Comparison of ENCODE assay signal across 22 cellular contexts in the genomic region with DNA sequence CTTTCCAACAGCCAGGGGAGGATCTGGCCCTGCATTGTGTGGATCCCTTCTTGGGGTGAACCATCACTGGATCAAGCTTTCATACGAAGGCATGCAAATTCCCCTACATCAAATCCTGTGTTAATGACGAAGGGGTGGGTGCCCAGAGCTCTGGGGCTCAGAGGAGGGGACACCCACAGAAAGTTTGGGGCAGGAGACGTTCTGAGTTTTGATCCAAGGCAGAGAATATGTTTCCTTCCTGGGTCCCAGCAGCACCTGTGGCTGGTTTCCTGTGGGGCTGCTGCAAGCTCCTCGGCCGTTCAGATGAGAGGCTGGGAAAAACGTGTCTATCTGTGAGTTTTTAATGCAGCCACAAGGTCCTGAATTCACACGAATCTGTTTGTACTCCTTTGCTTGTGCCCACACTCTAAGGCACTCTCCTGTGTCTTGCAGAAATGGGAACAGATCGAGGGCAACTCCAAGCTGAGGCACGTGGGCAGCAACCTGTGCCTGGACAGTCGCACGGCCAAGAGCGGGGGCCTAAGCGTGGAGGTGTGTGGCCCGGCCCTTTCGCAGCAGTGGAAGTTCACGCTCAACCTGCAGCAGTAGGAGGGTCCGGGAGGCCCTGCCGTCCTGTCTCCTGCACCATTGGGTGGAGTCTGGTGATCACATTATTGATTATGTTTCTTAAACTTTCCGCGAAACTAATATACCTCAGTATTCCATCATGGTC.
DNase-seq lines count a peak whose midpoint lies in the region; ATAC-seq, FAIRE-seq and TF ChIP-seq lines count a peak whose summit lies in the region.
"Had no signal": no experiment of that assay in that cellular context is flagged by ENCODE, and none has a peak within 500 bp of the region (broad histone marks: within the 10 kb centered on the region; RNA-seq: fewer than 3 reads in every experiment).

No MANE protein-coding gene starts in this region.

- no peak for TF ChIP-seq POLR2A in esophagus muscularis mucosa (IDR thresholded peaks at IDR 0.05; ENCODE audit: low read depth)

- no peak for DNase-seq in T-helper 2 cell treated with Interferon-gamma antibody and Interleukin-4, amounts not matched to agents 5 μg/mL and 100 μg/mL, for 36 hours (ENCODE audit: low spot score)
- no peak for DNase-seq in T-helper 2 cell
- DNase-seq in CD8-positive, alpha-beta T cell = no peak
- DNase-seq in activated CD4-positive, alpha-beta memory T cell treated with anti-CD3 and anti-CD28 coated beads for 36 hours = peak; percentile 6
- DNase-seq in naive B cell = no peak
- no peak for DNase-seq in esophagus muscularis mucosa (ENCODE audit: extremely low spot score)
- DNase-seq in small intestine = no peak
- DNase-seq: brain microvascular endothelial cell; cortex of kidney; GF-D8; NCI-H1436 treated with DMSO at 0.1 percent for 48 hours; NCI-H748 treated with DMSO at 0.1 percent for 48 hours; stimulated activated CD4-positive, alpha-beta T cell treated with anti-CD3 and anti-CD28 coated beads, Interleukin-1b, Interleukin-23, amount 100 ng/mL, for 48 hours had no signal

- H3K27me3 Mint-ChIP-seq in T-helper 2 cell treated with Interferon-gamma antibody and Interleukin-4, amounts not matched to agents 5 μg/mL and 100 μg/mL, for 36 hours (ENCODE audit: low read depth) = no peaks in the 10 kb centered on the region
- H3K27me3 Mint-ChIP-seq in CD8-positive, alpha-beta T cell (ENCODE audit: low read depth) = no peaks in the 10 kb centered on the region
- no peaks in the 10 kb centered on the region for H3K27me3 Mint-ChIP-seq in activated CD4-positive, alpha-beta memory T cell treated with anti-CD3 and anti-CD28 coated beads for 36 hours
- no peaks in the 10 kb centered on the region for H3K27me3 Mint-ChIP-seq in naive B cell

- H3K27ac Mint-ChIP-seq in T-helper 2 cell treated with Interferon-gamma antibody and Interleukin-4, amounts not matched to agents 5 μg/mL and 100 μg/mL, for 36 hours = peak overlapping the region; percentile 55
- H3K27ac Mint-ChIP-seq in CD8-positive, alpha-beta T cell = peak overlapping the region; percentile 79
- no peak overlapping the region for H3K27ac Mint-ChIP-seq in activated CD4-positive, alpha-beta memory T cell treated with anti-CD3 and anti-CD28 coated beads for 36 hours
- H3K27ac Mint-ChIP-seq in naive B cell = peak overlapping the region; percentile 47 to 95 (median 82)

- no peak overlapping the region for H3K27ac ChIP-seq in CD8-positive, alpha-beta T cell (ENCODE audit: low read depth, low read length)
- H3K27ac ChIP-seq in esophagus muscularis mucosa (replicated peaks in 1 of 4) = no peak overlapping the region
- H3K27ac ChIP-seq in small intestine (ENCODE audit: low read depth in 1 of 2, low read length in 1 of 2) = no peak overlapping the region
- H3K27ac ChIP-seq: 22Rv1, brain microvascular endothelial cell, stomach had no signal

- CTCF ChIA-PET in CD8-positive, alpha-beta T cell (lab: Charles Lee) = interaction anchor here (0.8 kb wide), 1 partner anchor 31 kb away, joined by 3 read pairs; no protein-coding TSS in a partner anchor
- CTCF ChIA-PET in activated CD4-positive, alpha-beta memory T cell treated with anti-CD3 and anti-CD28 coated beads for 36 hours (lab: Charles Lee) = no interaction called here

- H3K4me3 Mint-ChIP-seq in T-helper 2 cell treated with Interferon-gamma antibody and Interleukin-4, amounts not matched to agents 5 μg/mL and 100 μg/mL, for 36 hours = no peak overlapping the region
- peak overlapping the region; percentile 35 for H3K4me3 Mint-ChIP-seq in CD8-positive, alpha-beta T cell
- no peak overlapping the region for H3K4me3 Mint-ChIP-seq in activated CD4-positive, alpha-beta memory T cell treated with anti-CD3 and anti-CD28 coated beads for 36 hours
- peak overlapping the region; percentile 48 to 84 (median 68) for H3K4me3 Mint-ChIP-seq in naive B cell
- H3K4me3 Mint-ChIP-seq: T-helper 1 cell treated with Interleukin-12 subunit alpha and Interleukin-12 subunit beta and Interleukin-4 antibody, amounts not matched to agents 30 μg/mL and 1 μg/mL, for 36 hours had no signal

- FAIRE-seq in small intestine (lab: Jason Lieb, UNC) = no peak
- FAIRE-seq: endothelial cell of umbilical vein, GM12878, H54, urothelium cell line had no signal

- H3K9me3 Mint-ChIP-seq in T-helper 2 cell treated with Interferon-gamma antibody and Interleukin-4, amounts not matched to agents 5 μg/mL and 100 μg/mL, for 36 hours = no peaks in the 10 kb centered on the region
- no peaks in the 10 kb centered on the region for H3K9me3 Mint-ChIP-seq in CD8-positive, alpha-beta T cell
- no peaks in the 10 kb centered on the region for H3K9me3 Mint-ChIP-seq in activated CD4-positive, alpha-beta memory T cell treated with anti-CD3 and anti-CD28 coated beads for 36 hours
- H3K9me3 Mint-ChIP-seq in naive B cell = no peaks in the 10 kb centered on the region
- H3K9me3 Mint-ChIP-seq: T-helper 1 cell treated with Interleukin-12 subunit alpha and Interleukin-12 subunit beta and Interleukin-4 antibody, amounts not matched to agents 30 μg/mL and 1 μg/mL, for 36 hours had no signal

- TF ChIP-seq CTCF in CD8-positive, alpha-beta T cell (IDR thresholded peaks at IDR 0.05) = no peak
- TF ChIP-seq CTCF in esophagus muscularis mucosa (IDR thresholded peaks at IDR 0.05) = no peak

- H3K36me3 ChIP-seq in CD8-positive, alpha-beta T cell (ENCODE audit: insufficient read depth, low read length) = peaks cover 13% of the 10 kb centered on the region
- H3K36me3 ChIP-seq in esophagus muscularis mucosa (peaks cover 24 to 81% (median 65%) of the 10 kb centered on the region in 4 donors), small intestine (ENCODE audit: control insufficient read depth in 2 of 2, insufficient read depth in 2 of 2, low read length in 2 of 2) (peaks cover 0 to 6% of the 10 kb centered on the region in 2 donors)

- H3K9me3 ChIP-seq in CD8-positive, alpha-beta T cell (ENCODE audit: low read length) = no peaks in the 10 kb centered on the region
- H3K9me3 ChIP-seq in esophagus muscularis mucosa (no peaks in the 10 kb centered on the region), small intestine (ENCODE audit: control insufficient read depth, low read depth) (no peaks in the 10 kb centered on the region)
- H3K9me3 ChIP-seq: stomach had no signal

- no peaks in the 10 kb centered on the region for H3K27me3 ChIP-seq in CD8-positive, alpha-beta T cell (ENCODE audit: insufficient read depth, low read length)
- H3K27me3 ChIP-seq in esophagus muscularis mucosa = no peaks in the 10 kb centered on the region
- no peaks in the 10 kb centered on the region for H3K27me3 ChIP-seq in small intestine (ENCODE audit: control insufficient read depth in 2 of 2, insufficient read depth in 2 of 2, low read length in 2 of 2)
- H3K27me3 ChIP-seq: brain microvascular endothelial cell, stomach had no signal

- intact Hi-C loops in CD8-positive, alpha-beta T cell (cut with DNase I, micrococcal nuclease) = loop anchor here in 1 of 2 experiments (10.0 kb wide), 1 partner anchor 74 kb away; no protein-coding TSS in a partner anchor
- intact Hi-C loops in activated CD4-positive, alpha-beta memory T cell treated with anti-CD3 and anti-CD28 coated beads for 36 hours (cut with micrococcal nuclease) = no loop called here
- intact Hi-C loops in esophagus muscularis mucosa (cut with DNase I) = no loop called here

- peaks cover 25% of the 10 kb centered on the region for H3K4me1 ChIP-seq in CD8-positive, alpha-beta T cell (ENCODE audit: insufficient read depth, low read length)
- peaks cover 1 to 20% (median 10%) of the 10 kb centered on the region in 4 donors for H3K4me1 ChIP-seq in esophagus muscularis mucosa
- peaks cover 0 to 8% of the 10 kb centered on the region in 2 donors for H3K4me1 ChIP-seq in small intestine (ENCODE audit: control insufficient read depth in 2 of 2, insufficient read depth in 1 of 2, low read depth in 1 of 2, low read length in 1 of 2)

- no peak for TF ChIP-seq EP300 in esophagus muscularis mucosa (IDR thresholded peaks at IDR 0.05)

- POLR2A ChIA-PET in CD8-positive, alpha-beta T cell (lab: Charles Lee) = no interaction called here
- POLR2A ChIA-PET in activated CD4-positive, alpha-beta memory T cell treated with anti-CD3 and anti-CD28 coated beads for 36 hours (lab: Charles Lee) = no interaction called here

- H3K4me3 ChIP-seq in CD8-positive, alpha-beta T cell (ENCODE audit: low read depth, low read length) = no peak overlapping the region
- H3K4me3 ChIP-seq in esophagus muscularis mucosa (no peak overlapping the region), small intestine (ENCODE audit: low read depth in 1 of 2, low read length in 2 of 2) (no peak overlapping the region)
- H3K4me3 ChIP-seq: GM12878, lung, stomach had no signal

- no peak for ATAC-seq in CD8-positive, alpha-beta T cell
- ATAC-seq in naive B cell (ENCODE audit: low read depth in 2 of 2) = no peak
- no peak for ATAC-seq in GM19395 (IDR thresholded peaks at IDR 0.05; ENCODE audit: unreplicated experiment)
- ATAC-seq: GM12878 had no signal

- peaks cover 16% of the 10 kb centered on the region for H3K36me3 Mint-ChIP-seq in T-helper 2 cell treated with Interferon-gamma antibody and Interleukin-4, amounts not matched to agents 5 μg/mL and 100 μg/mL, for 36 hours (ENCODE audit: low read depth)
- peaks cover 39% of the 10 kb centered on the region for H3K36me3 Mint-ChIP-seq in CD8-positive, alpha-beta T cell
- peaks cover 21% of the 10 kb centered on the region for H3K36me3 Mint-ChIP-seq in activated CD4-positive, alpha-beta memory T cell treated with anti-CD3 and anti-CD28 coated beads for 36 hours
- peaks cover 5 to 6% of the 10 kb centered on the region in 2 donors for H3K36me3 Mint-ChIP-seq in naive B cell

- H3K4me1 Mint-ChIP-seq in T-helper 2 cell treated with Interferon-gamma antibody and Interleukin-4, amounts not matched to agents 5 μg/mL and 100 μg/mL, for 36 hours (ENCODE audit: low read depth) = peaks cover 26% of the 10 kb centered on the region
- H3K4me1 Mint-ChIP-seq in CD8-positive, alpha-beta T cell (ENCODE audit: low read depth) = peaks cover 51% of the 10 kb centered on the region
- peaks cover 10% of the 10 kb centered on the region for H3K4me1 Mint-ChIP-seq in activated CD4-positive, alpha-beta memory T cell treated with anti-CD3 and anti-CD28 coated beads for 36 hours (ENCODE audit: low read depth)
- peaks cover 60 to 88% (median 73%) of the 10 kb centered on the region in 3 donors for H3K4me1 Mint-ChIP-seq in naive B cell

- WGBS in esophagus muscularis mucosa = 87% methylated on average over 15 of the region's 20 CpGs
- 85 to 93% (median 85%) methylated on average over 20 of the region's 20 CpGs for WGBS in small intestine, 3 donors

Comparison
In these comparisons a context has a peak if more than half of its experiments do, and no peak if none do; other contexts are left out.
1. H3K4me3 Mint-ChIP-seq: peak in CD8-positive, alpha-beta T cell (single experiment) and naive B cell (8 of 8); none in T-helper 2 cell treated with Interferon-gamma antibody and Interleukin-4, amounts not matched to agents 5 μg/mL and 100 μg/mL, for 36 hours (single experiment) and activated CD4-positive, alpha-beta memory T cell treated with anti-CD3 and anti-CD28 coated beads for 36 hours (single experiment).